In the genomic region with DNA sequence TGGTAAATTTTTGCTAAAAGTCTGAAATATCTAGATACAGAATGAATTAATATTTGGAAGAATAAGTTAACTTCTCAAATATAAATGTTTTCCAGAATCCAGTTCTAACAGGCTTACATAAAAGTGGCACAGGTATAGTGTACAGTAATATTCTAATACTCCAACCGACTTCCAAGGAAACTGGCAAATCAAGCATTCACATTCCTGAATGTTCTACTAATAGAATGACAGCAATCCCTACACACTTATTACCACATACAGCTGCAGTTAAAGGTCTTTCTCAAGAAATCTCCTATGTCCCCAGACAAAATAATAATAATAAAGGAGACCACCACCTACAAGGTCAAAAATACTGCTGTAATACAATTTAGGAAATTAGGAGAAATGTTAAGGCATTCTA, we compare ENCODE assay signal across 17 cellular contexts.
"Had no signal": no experiment of that assay in that cellular context is flagged by ENCODE, and none has a peak within 500 bp of the region (broad histone marks: within the 10 kb centered on the region; RNA-seq: fewer than 3 reads in every experiment).

No MANE protein-coding gene starts in this region.

- H3K4me3 ChIP-seq: adrenal gland, left ventricle myocardium inferior, SJSA1, smooth muscle cell, thyroid gland had no signal

- DNase-seq: activated CD4-positive, alpha-beta T cell treated with anti-CD3 and anti-CD28 coated beads for 4 hours; activated CD8-positive, alpha-beta T cell treated with anti-CD3 and anti-CD28 coated beads for 36 hours; activated naive CD4-positive, alpha-beta T cell treated with anti-CD3 and anti-CD28 coated beads, Interleukin-2, amount 10 ng/mL, durations not matched to agents 7 days and 5 days; adrenal gland; brain microvascular endothelial cell; cerebellar nuclear complex; dermis blood vessel endothelial cell; erythroblast; left ventricle myocardium inferior; right cardiac atrium; T-helper 9 cell; thyroid gland had no signal

- FAIRE-seq: islet of Langerhans had no signal

- H3K27ac Mint-ChIP-seq: activated CD8-positive, alpha-beta T cell treated with anti-CD3 and anti-CD28 coated beads for 36 hours; activated naive CD4-positive, alpha-beta T cell treated with anti-CD3 and anti-CD28 coated beads, Interleukin-2, amount 10 ng/mL, durations not matched to agents 7 days and 5 days; stimulated activated effector memory CD8-positive, alpha-beta T cell treated with anti-CD3 and anti-CD28 coated beads, Interleukin-12 subunit alpha, Interleukin-12 subunit beta, amount 100 ng/mL, for 72 hours had no signal

- H3K36me3 Mint-ChIP-seq: activated naive CD4-positive, alpha-beta T cell treated with anti-CD3 and anti-CD28 coated beads, Interleukin-2, amount 10 ng/mL, durations not matched to agents 7 days and 5 days; stimulated activated effector memory CD8-positive, alpha-beta T cell treated with anti-CD3 and anti-CD28 coated beads, Interleukin-12 subunit alpha, Interleukin-12 subunit beta, amount 100 ng/mL, for 72 hours had no signal

- H3K4me3 Mint-ChIP-seq: activated CD8-positive, alpha-beta T cell treated with anti-CD3 and anti-CD28 coated beads for 36 hours; activated naive CD4-positive, alpha-beta T cell treated with anti-CD3 and anti-CD28 coated beads, Interleukin-2, amount 10 ng/mL, durations not matched to agents 7 days and 5 days; neural crest cell had no signal

- H3K9me3 Mint-ChIP-seq: activated naive CD4-positive, alpha-beta T cell treated with anti-CD3 and anti-CD28 coated beads, Interleukin-2, amount 10 ng/mL, durations not matched to agents 7 days and 5 days; neural crest cell; stimulated activated effector memory CD8-positive, alpha-beta T cell treated with anti-CD3 and anti-CD28 coated beads, Interleukin-12 subunit alpha, Interleukin-12 subunit beta, amount 100 ng/mL, for 72 hours had no signal

- H3K27ac ChIP-seq: adrenal gland, brain microvascular endothelial cell, left ventricle myocardium inferior, SJSA1, thyroid gland had no signal

- ATAC-seq: activated CD8-positive, alpha-beta T cell treated with anti-CD3 and anti-CD28 coated beads for 36 hours; right cardiac atrium; stimulated activated effector memory CD8-positive, alpha-beta T cell treated with anti-CD3 and anti-CD28 coated beads, Interleukin-12 subunit alpha, Interleukin-12 subunit beta, amount 100 ng/mL, for 72 hours had no signal

- H3K27me3 Mint-ChIP-seq: activated CD8-positive, alpha-beta T cell treated with anti-CD3 and anti-CD28 coated beads for 36 hours; activated naive CD4-positive, alpha-beta T cell treated with anti-CD3 and anti-CD28 coated beads, Interleukin-2, amount 10 ng/mL, durations not matched to agents 7 days and 5 days had no signal

- H3K36me3 ChIP-seq: adrenal gland, brain microvascular endothelial cell, left ventricle myocardium inferior, SJSA1, thyroid gland had no signal

- H3K9me3 ChIP-seq: adrenal gland, left ventricle myocardium inferior, SJSA1, thyroid gland had no signal

- H3K27me3 ChIP-seq: adrenal gland, brain microvascular endothelial cell, SJSA1, thyroid gland had no signal
